ENCODE assay signal across 8 cellular contexts in the genomic region with DNA sequence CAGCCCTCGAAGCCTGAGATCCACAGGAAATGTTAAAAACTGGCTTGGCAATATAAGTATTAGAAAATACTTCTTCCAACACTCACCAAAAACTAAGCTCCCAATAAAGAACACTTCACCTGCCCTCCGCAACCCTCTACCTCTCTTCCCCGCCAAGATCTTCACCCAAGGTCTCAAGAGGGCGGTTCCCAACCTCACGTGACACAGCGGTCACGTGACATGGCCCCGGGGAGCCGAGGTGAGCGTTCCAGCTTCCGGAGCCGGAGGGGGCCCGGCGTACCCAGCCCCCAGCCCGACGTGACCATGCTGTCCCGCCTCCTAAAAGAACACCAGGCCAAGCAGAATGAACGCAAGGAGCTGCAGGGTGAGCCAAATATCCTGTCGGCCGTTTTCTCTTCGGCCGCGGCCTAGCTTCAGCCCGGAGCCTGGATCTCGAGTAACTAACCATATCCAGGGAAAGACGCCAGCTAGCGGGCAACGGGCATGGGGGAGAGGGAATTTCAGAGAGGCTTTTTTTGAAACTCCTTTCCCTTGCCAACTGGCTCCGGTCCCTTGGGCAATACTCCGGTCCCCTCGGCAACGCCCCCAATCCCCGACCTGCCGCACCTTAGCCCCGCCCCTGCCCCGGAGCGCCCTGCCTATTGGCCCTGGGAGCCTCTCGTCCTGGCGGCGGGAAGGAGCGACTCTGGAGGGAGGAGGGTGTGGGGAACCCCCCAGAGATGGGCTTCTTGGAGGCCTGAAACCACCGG. TPM values are rescaled to one million over a fixed set of nuclear protein-coding genes. Genes with fewer than 3 reads are reported as not detected.
DNase-seq lines count a peak whose midpoint lies in the region; ATAC-seq lines count a peak whose summit lies in the region.

A gene (plus strand): TSS at position 214 of the 749 bp plus-strand sequence. CDS start 6 bp downstream, at position 220.

- H3K9me3 ChIP-seq in HUES48 (ENCODE audit: control insufficient read depth, insufficient read depth, low read length) (no peaks in the 10 kb centered on the region), NT2/D1 (ENCODE audit: insufficient read depth, low read length) (no peaks in the 10 kb centered on the region), endocrine pancreas (ENCODE audit: control insufficient read depth, low read length) (no peaks in the 10 kb centered on the region)

- H3K27ac Mint-ChIP-seq in activated CD8-positive, alpha-beta memory T cell treated with anti-CD3 and anti-CD28 coated beads, Interleukin-2, amount 10 ng/mL, durations not matched to agents 7 days and 5 days: peak within 1 kb of the TSS; percentile 90

- H3K4me1 ChIP-seq in HUES48 (ENCODE audit: control insufficient read depth, insufficient read depth, low read length): peaks cover 21% of the 10 kb centered on the region
- peaks cover 14% of the 10 kb centered on the region for H3K4me1 ChIP-seq in NT2/D1 (ENCODE audit: insufficient read depth, insufficient read length)
- H3K4me1 ChIP-seq in endocrine pancreas (ENCODE audit: control insufficient read depth, insufficient read depth, low read length): no peaks in the 10 kb centered on the region
- H3K4me1 ChIP-seq in mesendoderm (ENCODE audit: control insufficient read depth, low read depth, low read length): peaks cover 17% of the 10 kb centered on the region

- H3K9me3 Mint-ChIP-seq in activated CD8-positive, alpha-beta memory T cell treated with anti-CD3 and anti-CD28 coated beads, Interleukin-2, amount 10 ng/mL, durations not matched to agents 7 days and 5 days (ENCODE audit: low read depth): no peaks in the 10 kb centered on the region

- H3K4me3 Mint-ChIP-seq in activated CD8-positive, alpha-beta memory T cell treated with anti-CD3 and anti-CD28 coated beads, Interleukin-2, amount 10 ng/mL, durations not matched to agents 7 days and 5 days: peak within 1 kb of the TSS; percentile 90

- H3K4me2 ChIP-seq in mesendoderm (ENCODE audit: low read length): peak within 1 kb of the TSS; percentile 89

- H3K27me3 ChIP-seq in HUES48 (ENCODE audit: control insufficient read depth, insufficient read depth, low read length) (peaks cover 10% of the 10 kb centered on the region), NT2/D1 (ENCODE audit: insufficient read depth, insufficient read length) (peaks cover 15% of the 10 kb centered on the region), endocrine pancreas (ENCODE audit: control insufficient read depth, insufficient read depth, low read length) (no peaks in the 10 kb centered on the region), mesendoderm (ENCODE audit: insufficient read depth, low read length, poor library complexity) (no peaks in the 10 kb centered on the region)

- no peaks in the 10 kb centered on the region for H3K79me2 ChIP-seq in mesendoderm (ENCODE audit: control insufficient read depth, insufficient read depth, low read length)

- DNase-seq in Caki2 (ENCODE audit: low read depth): peak; percentile 95
- DNase-seq in NT2/D1 (ENCODE audit: low read depth, low spot score): peak; percentile 95
- peak; percentile 96 for DNase-seq in activated CD8-positive, alpha-beta memory T cell treated with anti-CD3 and anti-CD28 coated beads, Interleukin-2, amount 10 ng/mL, durations not matched to agents 7 days and 5 days
- DNase-seq in mesendoderm: peak; percentile 97
- DNase-seq in stimulated activated CD8-positive, alpha-beta memory T cell treated with anti-CD3 and anti-CD28 coated beads, Interleukin-15, amount 100 ng/mL, for 1 hour (ENCODE audit: low read depth): peak; percentile 84

- H3K27me3 Mint-ChIP-seq in activated CD8-positive, alpha-beta memory T cell treated with anti-CD3 and anti-CD28 coated beads, Interleukin-2, amount 10 ng/mL, durations not matched to agents 7 days and 5 days: peaks cover 7% of the 10 kb centered on the region

- H3K27ac ChIP-seq in HUES48 (ENCODE audit: low read depth, low read length) (peak within 1 kb of the TSS; percentile 99), mesendoderm (ENCODE audit: low read depth, low read length) (peak within 1 kb of the TSS; percentile 98)

- H3K9ac ChIP-seq in HUES48 (ENCODE audit: low read depth, low read length) (peak within 1 kb of the TSS; percentile 88), NT2/D1 (ENCODE audit: insufficient read length, low read depth) (peak within 1 kb of the TSS; percentile 90), endocrine pancreas (ENCODE audit: control insufficient read depth, insufficient read depth, low read length) (peak within 1 kb of the TSS; percentile 40), mesendoderm (ENCODE audit: low read length) (peak within 1 kb of the TSS; percentile 91)

- no peak within 1 kb of the TSS for H3K4ac ChIP-seq in mesendoderm (ENCODE audit: low read depth, low read length)

- no peaks in the 10 kb centered on the region for H3K79me1 ChIP-seq in mesendoderm (ENCODE audit: low read length)

- H3K23ac ChIP-seq in mesendoderm (ENCODE audit: low read length): no peak within 1 kb of the TSS

- no peak within 1 kb of the TSS for H2BK15ac ChIP-seq in mesendoderm (replicated peaks; ENCODE audit: low read depth)

- peak; percentile 87 for ATAC-seq in GM21390 (IDR thresholded peaks at IDR 0.05; ENCODE audit: unreplicated experiment)
- peak; percentile 95 for ATAC-seq in activated CD8-positive, alpha-beta memory T cell treated with anti-CD3 and anti-CD28 coated beads, Interleukin-2, amount 10 ng/mL, durations not matched to agents 7 days and 5 days

- H3K18ac ChIP-seq in mesendoderm (ENCODE audit: low read length): peak within 1 kb of the TSS; percentile 93

- in situ Hi-C loops in Caki2 (cut with HindIII; ENCODE audit: low pct_unique_long_range_greater_than_20kb, low sequenced_read_pairs): no loop called here

- no peaks in the 10 kb centered on the region for H3K36me3 ChIP-seq in HUES48 (ENCODE audit: control insufficient read depth, insufficient read depth, low read length)
- peaks cover 17% of the 10 kb centered on the region for H3K36me3 ChIP-seq in NT2/D1 (ENCODE audit: insufficient read depth, insufficient read length, low read length)
- no peaks in the 10 kb centered on the region for H3K36me3 ChIP-seq in endocrine pancreas (ENCODE audit: control insufficient read depth, insufficient read depth, low read length)
- H3K36me3 ChIP-seq in mesendoderm (ENCODE audit: control insufficient read depth, insufficient read depth, low read length): no peaks in the 10 kb centered on the region

- H3K4me3 ChIP-seq in HUES48 (ENCODE audit: low read depth, low read length) (peak within 1 kb of the TSS; percentile 94), NT2/D1 (ENCODE audit: insufficient read length, low read depth) (peak within 1 kb of the TSS; percentile 75), endocrine pancreas (ENCODE audit: control insufficient read depth, insufficient read depth, low read length) (peak within 1 kb of the TSS; percentile 67), mesendoderm (ENCODE audit: low read length) (peak within 1 kb of the TSS; percentile 79)

- peak within 1 kb of the TSS; percentile 81 for H4K5ac ChIP-seq in mesendoderm (ENCODE audit: low read length)

- CTCF ChIA-PET in activated CD8-positive, alpha-beta memory T cell treated with anti-CD3 and anti-CD28 coated beads, Interleukin-2, amount 10 ng/mL, durations not matched to agents 7 days and 5 days (lab: Charles Lee): interaction anchor here (0.8 to 11.3 kb wide), 8 partner anchors 9 to 224 kb away, joined by 3 to 233 read pairs (median 8); a partner anchor contains a TSS

- no peak within 1 kb of the TSS for H2BK120ac ChIP-seq in mesendoderm (ENCODE audit: low read depth, low read length)

- H4K8ac ChIP-seq in mesendoderm (ENCODE audit: low read depth, low read length): peak within 1 kb of the TSS; percentile 78

- H2AK5ac ChIP-seq in mesendoderm (ENCODE audit: low read length): no peak within 1 kb of the TSS

- peak within 1 kb of the TSS; percentile 53 for H2BK5ac ChIP-seq in mesendoderm (ENCODE audit: low read length)

- peaks cover 49% of the 10 kb centered on the region for H3K4me1 Mint-ChIP-seq in activated CD8-positive, alpha-beta memory T cell treated with anti-CD3 and anti-CD28 coated beads, Interleukin-2, amount 10 ng/mL, durations not matched to agents 7 days and 5 days

- WGBS in mesendoderm (ENCODE audit: extremely low coverage, insufficient coverage, low lambda C conversion rate): no CpG with 5 or more reads among the region's 42 CpGs

- H3K56ac ChIP-seq in mesendoderm (ENCODE audit: low read length): peak within 1 kb of the TSS; percentile 93

- H3K36me3 Mint-ChIP-seq in activated CD8-positive, alpha-beta memory T cell treated with anti-CD3 and anti-CD28 coated beads, Interleukin-2, amount 10 ng/mL, durations not matched to agents 7 days and 5 days: peaks cover 5% of the 10 kb centered on the region

RNA-seq across cellular contexts. Expression of the gene that starts here (rescaled TPM):
- 184 and 309 TPM in 2 replicates for total RNA-seq in Caki2 (2014; rRNA removed; shearing (Covaris generic); ENCODE audit: low replicate concordance)
- 100 to 1,000 TPM; 151 to 152 TPM for total RNA-seq in activated CD8-positive, alpha-beta memory T cell treated with anti-CD3 and anti-CD28 coated beads, Interleukin-2, amount 10 ng/mL, durations not matched to agents 7 days and 5 days
- 63.3 TPM for polyA plus RNA-seq in mesendoderm (2013, experiment 1 of 2)
- polyA plus RNA-seq in mesendoderm (2013, experiment 2 of 2): 65.5 TPM

Comparison
In these comparisons a context has a peak if more than half of its experiments do, and no peak if none do; other contexts are left out.
1. Peak in every context shown above with its lines: DNase-seq, ATAC-seq, H3K4me3 ChIP-seq and H3K27ac ChIP-seq.
2. H3K9ac ChIP-seq: peak in every context shown above with its lines; median percentile 91 in mesendoderm; 90 in NT2/D1; 88 in HUES48; 40 in endocrine pancreas.